30 cellular contexts compared by ENCODE assay signal in genomic region chr5:16953729-16954128, GRCh38. TPM values are rescaled to one million over a fixed set of nuclear protein-coding genes. Genes with fewer than 3 reads are reported as not detected.
"Had no signal": no experiment of that assay in that cellular context is flagged by ENCODE, and none has a peak within 500 bp of the region (broad histone marks: within the 10 kb centered on the region; RNA-seq: fewer than 3 reads in every experiment).

No MANE protein-coding gene starts in this region.

- H3K27ac Mint-ChIP-seq: dendritic cell treated with granulocyte-macrophage colony-stimulating factor and Interleukin-4, amounts not matched to agents 40 ng/mL and 50 ng/mL, for 4 days; mesothelial cell of epicardium; natural killer cell treated with Interleukin-12 subunit alpha and Interleukin-12 subunit beta and Interleukin-15 and Interleukin-18, amount 100 ng/mL, for 72 hours; progenitor cell of endocrine pancreas; stimulated activated naive B cell treated with anti-CD40 and anti-IgM and Interleukin-4, amounts not matched to agents 10 μg/mL and 1 μg/mL and 100 μg/mL, for 72 hours; stimulated activated naive CD8-positive, alpha-beta T cell treated with anti-CD3 and anti-CD28 coated beads, Interleukin-15, Interleukin-2, amounts not matched to agents 100 ng/mL and 50 ng/mL, for 24 hours had no signal

- H3K4me3 Mint-ChIP-seq: dendritic cell treated with granulocyte-macrophage colony-stimulating factor and Interleukin-4, amounts not matched to agents 40 ng/mL and 50 ng/mL, for 4 days; endodermal cell; mesothelial cell of epicardium; naive B cell; natural killer cell treated with Interleukin-12 subunit alpha and Interleukin-12 subunit beta and Interleukin-15 and Interleukin-18, amount 100 ng/mL, for 72 hours; neural crest cell; stimulated activated naive B cell treated with anti-CD40 and anti-IgM and Interleukin-4, amounts not matched to agents 10 μg/mL and 1 μg/mL and 100 μg/mL, for 72 hours; stimulated activated naive CD8-positive, alpha-beta T cell treated with anti-CD3 and anti-CD28 coated beads, Interleukin-15, Interleukin-2, amounts not matched to agents 100 ng/mL and 50 ng/mL, for 24 hours had no signal

- ATAC-seq: esophagus mucosa; gastrocnemius medialis; heart left ventricle; left lobe of liver; natural killer cell treated with Interleukin-12 subunit alpha and Interleukin-12 subunit beta and Interleukin-15 and Interleukin-18, amount 100 ng/mL, for 72 hours; right lobe of liver; stimulated activated naive B cell treated with anti-CD40 and anti-IgM and Interleukin-4, amounts not matched to agents 10 μg/mL and 1 μg/mL and 100 μg/mL, for 72 hours; upper lobe of right lung had no signal

- H3K9ac ChIP-seq: parathyroid adenoma had no signal

- H3K4me1 ChIP-seq: colonic mucosa, gastrocnemius medialis, heart left ventricle, parathyroid adenoma, right lobe of liver, upper lobe of right lung had no signal

- DNase-seq: colonic mucosa; effector CD8-positive, alpha-beta T cell; endodermal cell; foreskin fibroblast; gastrocnemius medialis; heart left ventricle; kidney; mesenchymal stem cell; naive B cell; right lobe of liver; stimulated activated CD4-positive, alpha-beta T cell treated with anti-CD3 and anti-CD28 coated beads, Interleukin-15, amount 100 ng/mL, for 24 hours; stimulated activated CD4-positive, alpha-beta T cell treated with anti-CD3 and anti-CD28 coated beads, Interleukin-2, amount 100 ng/mL, for 48 hours; stimulated activated naive B cell treated with anti-CD40 and anti-IgM and Interleukin-4, amounts not matched to agents 10 μg/mL and 1 μg/mL and 100 μg/mL, for 72 hours; transverse colon; upper lobe of right lung had no signal

- FAIRE-seq: kidney, small intestine had no signal

- H3K4me1 Mint-ChIP-seq: naive B cell; neural crest cell; stimulated activated naive B cell treated with anti-CD40 and anti-IgM and Interleukin-4, amounts not matched to agents 10 μg/mL and 1 μg/mL and 100 μg/mL, for 72 hours had no signal

- H3K36me3 ChIP-seq: colonic mucosa, gastrocnemius medialis, heart left ventricle, neutrophil, right lobe of liver, thoracic aorta, transverse colon, upper lobe of right lung had no signal

- H3K27me3 ChIP-seq: colonic mucosa, gastrocnemius medialis, heart left ventricle, hepatocyte, neutrophil, right lobe of liver, transverse colon, upper lobe of right lung had no signal

- H2AFZ ChIP-seq: hepatocyte, parathyroid adenoma had no signal

- H3K9me3 ChIP-seq: colonic mucosa, gastrocnemius medialis, heart left ventricle, mucosa of descending colon, neutrophil, right lobe of liver, thoracic aorta, transverse colon, upper lobe of right lung had no signal

- H3K79me2 ChIP-seq: hepatocyte, parathyroid adenoma had no signal

- H3K4me2 ChIP-seq: hepatocyte had no signal

- H3K36me3 Mint-ChIP-seq: mesothelial cell of epicardium; naive B cell; stimulated activated naive B cell treated with anti-CD40 and anti-IgM and Interleukin-4, amounts not matched to agents 10 μg/mL and 1 μg/mL and 100 μg/mL, for 72 hours had no signal

- H3K4me3 ChIP-seq: colonic mucosa, gastrocnemius medialis, heart left ventricle, hepatocyte, mucosa of descending colon, right lobe of liver, thoracic aorta, transverse colon, upper lobe of right lung had no signal

- H3K9me3 Mint-ChIP-seq: mesothelial cell of epicardium had no signal

- H3K27ac ChIP-seq: colonic mucosa, epithelial cell of prostate, gastrocnemius medialis, heart left ventricle, hepatocyte, neutrophil, parathyroid adenoma, right lobe of liver, thoracic aorta, transverse colon, upper lobe of right lung had no signal

- H3K27me3 Mint-ChIP-seq: naive B cell; natural killer cell treated with Interleukin-12 subunit alpha and Interleukin-12 subunit beta and Interleukin-15 and Interleukin-18, amount 100 ng/mL, for 72 hours; progenitor cell of endocrine pancreas; stimulated activated naive B cell treated with anti-CD40 and anti-IgM and Interleukin-4, amounts not matched to agents 10 μg/mL and 1 μg/mL and 100 μg/mL, for 72 hours; stimulated activated naive CD8-positive, alpha-beta T cell treated with anti-CD3 and anti-CD28 coated beads, Interleukin-15, Interleukin-2, amounts not matched to agents 100 ng/mL and 50 ng/mL, for 24 hours had no signal

RNA-seq across cellular contexts. Expression of gene MYO10, which starts 17.6 kb away (rescaled TPM):
- total RNA-seq: natural killer cell treated with Interleukin-12 subunit alpha and Interleukin-12 subunit beta and Interleukin-15 and Interleukin-18, amount 100 ng/mL, for 72 hours had no signal
